Comparison of ENCODE assay signal across 1 cellular context in the genomic region with DNA sequence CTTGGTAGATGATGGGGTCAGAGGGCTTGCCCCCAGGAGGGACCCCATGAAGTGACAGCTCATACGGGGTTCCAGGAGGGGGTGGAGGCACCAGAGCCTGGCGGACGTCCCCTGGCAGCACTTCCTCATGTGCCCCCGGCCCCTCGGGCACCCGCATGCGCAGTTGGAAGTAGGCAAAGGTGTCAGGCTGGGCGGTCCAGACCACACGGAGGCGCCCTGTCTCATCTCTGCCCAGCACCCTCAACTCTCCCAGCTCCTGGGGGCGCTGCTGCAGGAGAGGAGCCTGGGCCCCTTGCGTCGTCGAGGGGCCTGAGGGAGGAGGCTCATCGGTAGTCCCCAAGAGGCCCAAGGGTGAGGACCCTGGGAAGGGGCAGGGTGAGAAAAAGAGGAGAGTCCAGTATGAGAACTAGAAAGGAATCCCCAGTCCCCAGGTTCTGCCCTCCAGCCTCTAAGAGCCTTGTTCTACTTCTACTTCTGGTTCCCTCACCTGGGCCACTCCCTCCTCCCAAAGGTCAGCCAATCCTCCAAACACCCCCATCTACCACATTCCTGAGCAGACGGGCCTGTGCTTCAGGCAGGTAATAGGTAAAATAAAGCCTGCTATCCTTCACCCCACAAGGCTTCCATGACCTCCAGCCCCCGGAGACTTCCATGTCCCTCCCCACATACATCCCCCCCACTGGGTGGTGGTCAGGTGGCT.
TF ChIP-seq lines count a peak whose summit lies in the region.

No MANE protein-coding gene starts in this region.

TF ChIP-seq in K562, 482 proteins besides CTCF, POLR2A, EP300 and RAD21 (continued from another document):
- TF ChIP-seq, protein P1, sequence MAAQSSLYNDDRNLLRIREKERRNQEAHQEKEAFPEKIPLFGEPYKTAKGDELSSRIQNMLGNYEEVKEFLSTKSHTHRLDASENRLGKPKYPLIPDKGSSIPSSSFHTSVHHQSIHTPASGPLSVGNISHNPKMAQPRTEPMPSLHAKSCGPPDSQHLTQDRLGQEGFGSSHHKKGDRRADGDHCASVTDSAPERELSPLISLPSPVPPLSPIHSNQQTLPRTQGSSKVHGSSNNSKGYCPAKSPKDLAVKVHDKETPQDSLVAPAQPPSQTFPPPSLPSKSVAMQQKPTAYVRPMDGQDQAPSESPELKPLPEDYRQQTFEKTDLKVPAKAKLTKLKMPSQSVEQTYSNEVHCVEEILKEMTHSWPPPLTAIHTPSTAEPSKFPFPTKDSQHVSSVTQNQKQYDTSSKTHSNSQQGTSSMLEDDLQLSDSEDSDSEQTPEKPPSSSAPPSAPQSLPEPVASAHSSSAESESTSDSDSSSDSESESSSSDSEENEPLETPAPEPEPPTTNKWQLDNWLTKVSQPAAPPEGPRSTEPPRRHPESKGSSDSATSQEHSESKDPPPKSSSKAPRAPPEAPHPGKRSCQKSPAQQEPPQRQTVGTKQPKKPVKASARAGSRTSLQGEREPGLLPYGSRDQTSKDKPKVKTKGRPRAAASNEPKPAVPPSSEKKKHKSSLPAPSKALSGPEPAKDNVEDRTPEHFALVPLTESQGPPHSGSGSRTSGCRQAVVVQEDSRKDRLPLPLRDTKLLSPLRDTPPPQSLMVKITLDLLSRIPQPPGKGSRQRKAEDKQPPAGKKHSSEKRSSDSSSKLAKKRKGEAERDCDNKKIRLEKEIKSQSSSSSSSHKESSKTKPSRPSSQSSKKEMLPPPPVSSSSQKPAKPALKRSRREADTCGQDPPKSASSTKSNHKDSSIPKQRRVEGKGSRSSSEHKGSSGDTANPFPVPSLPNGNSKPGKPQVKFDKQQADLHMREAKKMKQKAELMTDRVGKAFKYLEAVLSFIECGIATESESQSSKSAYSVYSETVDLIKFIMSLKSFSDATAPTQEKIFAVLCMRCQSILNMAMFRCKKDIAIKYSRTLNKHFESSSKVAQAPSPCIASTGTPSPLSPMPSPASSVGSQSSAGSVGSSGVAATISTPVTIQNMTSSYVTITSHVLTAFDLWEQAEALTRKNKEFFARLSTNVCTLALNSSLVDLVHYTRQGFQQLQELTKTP (IDR thresholded peaks at IDR 0.05; ENCODE audit: low read depth in 1 of 2, partially characterized antibody in 2 of 2): no peak
- TF ChIP-seq CTBP1 (IDR thresholded peaks at IDR 0.05; ENCODE audit: borderline replicate concordance) (0 out of 2 replicates have a peak, but pooled peaks have one; percentile 32), ZFP91 (CRISPR knock-in tag; IDR thresholded peaks at IDR 0.05) (no peak), THRA (IDR thresholded peaks at IDR 0.05) (no peak), NR2C1 (IDR thresholded peaks at IDR 0.05) (0 out of 2 replicates have a peak, but pooled peaks have one; percentile 15), NR2C1 (tag; IDR thresholded peaks at IDR 0.05) (no peak), MAZ (CRISPR knock-in tag; conservative IDR thresholded peaks at IDR 0.05 in 1 of 2, IDR thresholded peaks at IDR 0.05 in 1 of 2) (peak in 1 of 2 experiments; percentile 45; a peak in 1 of 4 replicates)
TF ChIP-seq in K562: peak in this region for 20.
